ENCODE assay signal across 1 cellular context in the genomic region with DNA sequence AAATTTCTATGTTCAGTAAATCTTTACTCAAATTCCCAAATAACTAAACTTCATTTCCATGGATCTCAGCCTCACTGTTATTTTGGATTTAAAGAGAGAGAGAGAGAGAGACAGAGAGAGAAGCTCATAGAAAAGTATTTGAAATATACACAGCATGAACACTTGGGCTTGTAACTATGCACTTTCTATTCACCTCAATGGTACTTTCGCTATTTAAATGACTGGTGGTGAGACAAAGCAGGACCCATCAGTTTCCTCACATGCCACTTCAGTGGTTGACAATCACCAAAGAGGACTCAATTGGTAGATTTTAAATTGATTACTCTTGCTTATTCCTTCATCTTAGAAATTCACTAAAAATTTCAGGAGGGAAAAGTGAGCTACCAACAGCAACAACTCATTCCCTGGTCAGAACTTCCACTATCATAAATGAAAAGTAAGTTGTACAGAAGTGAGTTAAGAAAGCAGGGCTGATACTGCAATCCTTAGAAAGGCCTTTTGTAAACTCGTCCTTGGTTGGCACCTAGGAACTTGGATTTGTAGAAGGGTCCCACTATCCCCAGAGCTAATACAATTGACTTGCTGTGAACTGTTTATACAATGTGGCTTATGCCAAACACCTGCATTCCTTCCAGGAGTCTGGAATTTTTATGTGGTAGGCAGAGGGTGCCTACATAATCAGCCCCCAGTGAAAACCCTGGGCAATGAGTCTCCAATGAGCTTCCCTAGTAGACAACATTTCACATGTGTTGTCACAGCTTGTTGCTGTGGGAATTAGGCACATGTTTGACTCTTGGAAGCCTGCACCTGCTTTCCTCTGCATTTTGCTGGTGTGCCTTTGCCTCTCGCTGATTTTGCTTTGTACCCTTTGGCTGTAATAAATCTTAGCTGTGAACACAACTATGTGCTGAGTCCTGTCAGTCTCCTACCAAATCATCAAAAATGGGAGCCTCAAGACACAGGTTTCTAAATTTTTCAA.
TF ChIP-seq lines count a peak whose summit lies in the region.

No MANE protein-coding gene starts in this region.

TF ChIP-seq in GM23338, 12 proteins besides CTCF, POLR2A, EP300 and RAD21 (continued from another document):
- TF ChIP-seq, protein P1, sequence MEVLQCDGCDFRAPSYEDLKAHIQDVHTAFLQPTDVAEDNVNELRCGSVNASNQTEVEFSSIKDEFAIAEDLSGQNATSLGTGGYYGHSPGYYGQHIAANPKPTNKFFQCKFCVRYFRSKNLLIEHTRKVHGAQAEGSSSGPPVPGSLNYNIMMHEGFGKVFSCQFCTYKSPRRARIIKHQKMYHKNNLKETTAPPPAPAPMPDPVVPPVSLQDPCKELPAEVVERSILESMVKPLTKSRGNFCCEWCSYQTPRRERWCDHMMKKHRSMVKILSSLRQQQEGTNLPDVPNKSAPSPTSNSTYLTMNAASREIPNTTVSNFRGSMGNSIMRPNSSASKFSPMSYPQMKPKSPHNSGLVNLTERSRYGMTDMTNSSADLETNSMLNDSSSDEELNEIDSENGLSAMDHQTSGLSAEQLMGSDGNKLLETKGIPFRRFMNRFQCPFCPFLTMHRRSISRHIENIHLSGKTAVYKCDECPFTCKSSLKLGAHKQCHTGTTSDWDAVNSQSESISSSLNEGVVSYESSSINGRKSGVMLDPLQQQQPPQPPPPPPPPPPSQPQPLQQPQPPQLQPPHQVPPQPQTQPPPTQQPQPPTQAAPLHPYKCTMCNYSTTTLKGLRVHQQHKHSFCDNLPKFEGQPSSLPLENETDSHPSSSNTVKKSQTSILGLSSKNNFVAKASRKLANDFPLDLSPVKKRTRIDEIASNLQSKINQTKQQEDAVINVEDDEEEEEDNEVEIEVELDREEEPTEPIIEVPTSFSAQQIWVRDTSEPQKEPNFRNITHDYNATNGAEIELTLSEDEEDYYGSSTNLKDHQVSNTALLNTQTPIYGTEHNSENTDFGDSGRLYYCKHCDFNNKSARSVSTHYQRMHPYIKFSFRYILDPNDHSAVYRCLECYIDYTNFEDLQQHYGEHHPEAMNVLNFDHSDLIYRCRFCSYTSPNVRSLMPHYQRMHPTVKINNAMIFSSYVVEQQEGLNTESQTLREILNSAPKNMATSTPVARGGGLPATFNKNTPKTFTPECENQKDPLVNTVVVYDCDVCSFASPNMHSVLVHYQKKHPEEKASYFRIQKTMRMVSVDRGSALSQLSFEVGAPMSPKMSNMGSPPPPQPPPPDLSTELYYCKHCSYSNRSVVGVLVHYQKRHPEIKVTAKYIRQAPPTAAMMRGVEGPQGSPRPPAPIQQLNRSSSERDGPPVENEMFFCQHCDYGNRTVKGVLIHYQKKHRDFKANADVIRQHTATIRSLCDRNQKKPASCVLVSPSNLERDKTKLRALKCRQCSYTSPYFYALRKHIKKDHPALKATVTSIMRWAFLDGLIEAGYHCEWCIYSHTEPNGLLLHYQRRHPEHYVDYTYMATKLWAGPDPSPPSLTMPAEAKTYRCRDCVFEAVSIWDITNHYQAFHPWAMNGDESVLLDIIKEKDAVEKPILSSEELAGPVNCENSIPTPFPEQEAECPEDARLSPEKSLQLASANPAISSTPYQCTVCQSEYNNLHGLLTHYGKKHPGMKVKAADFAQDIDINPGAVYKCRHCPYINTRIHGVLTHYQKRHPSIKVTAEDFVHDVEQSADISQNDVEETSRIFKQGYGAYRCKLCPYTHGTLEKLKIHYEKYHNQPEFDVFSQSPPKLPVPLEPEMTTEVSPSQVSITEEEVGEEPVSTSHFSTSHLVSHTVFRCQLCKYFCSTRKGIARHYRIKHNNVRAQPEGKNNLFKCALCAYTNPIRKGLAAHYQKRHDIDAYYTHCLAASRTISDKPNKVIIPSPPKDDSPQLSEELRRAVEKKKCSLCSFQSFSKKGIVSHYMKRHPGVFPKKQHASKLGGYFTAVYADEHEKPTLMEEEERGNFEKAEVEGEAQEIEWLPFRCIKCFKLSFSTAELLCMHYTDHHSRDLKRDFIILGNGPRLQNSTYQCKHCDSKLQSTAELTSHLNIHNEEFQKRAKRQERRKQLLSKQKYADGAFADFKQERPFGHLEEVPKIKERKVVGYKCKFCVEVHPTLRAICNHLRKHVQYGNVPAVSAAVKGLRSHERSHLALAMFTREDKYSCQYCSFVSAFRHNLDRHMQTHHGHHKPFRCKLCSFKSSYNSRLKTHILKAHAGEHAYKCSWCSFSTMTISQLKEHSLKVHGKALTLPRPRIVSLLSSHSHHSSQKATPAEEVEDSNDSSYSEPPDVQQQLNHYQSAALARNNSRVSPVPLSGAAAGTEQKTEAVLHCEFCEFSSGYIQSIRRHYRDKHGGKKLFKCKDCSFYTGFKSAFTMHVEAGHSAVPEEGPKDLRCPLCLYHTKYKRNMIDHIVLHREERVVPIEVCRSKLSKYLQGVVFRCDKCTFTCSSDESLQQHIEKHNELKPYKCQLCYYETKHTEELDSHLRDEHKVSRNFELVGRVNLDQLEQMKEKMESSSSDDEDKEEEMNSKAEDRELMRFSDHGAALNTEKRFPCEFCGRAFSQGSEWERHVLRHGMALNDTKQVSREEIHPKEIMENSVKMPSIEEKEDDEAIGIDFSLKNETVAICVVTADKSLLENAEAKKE (CRISPR knock-in tag; IDR thresholded peaks at IDR 0.05) = no peak
- no peak for TF ChIP-seq EZH2phosphoT487 (IDR thresholded peaks at IDR 0.05; ENCODE audit: unreplicated experiment)
